In genomic region chr18:63040788-63041410, GRCh38 we compare ENCODE assay signal across 9 cellular contexts.
DNase-seq lines count a peak whose midpoint lies in the region; ATAC-seq, FAIRE-seq and TF ChIP-seq lines count a peak whose summit lies in the region.
"Had no signal": no experiment of that assay in that cellular context is flagged by ENCODE, and none has a peak within 500 bp of the region (broad histone marks: within the 10 kb centered on the region; RNA-seq: fewer than 3 reads in every experiment).

No MANE protein-coding gene starts in this region.

- H3K23ac ChIP-seq in mesendoderm (ENCODE audit: low read length): no peak overlapping the region

- no peak overlapping the region for H4K8ac ChIP-seq in mesendoderm (ENCODE audit: low read depth, low read length)

- peaks cover 19% of the 10 kb centered on the region for H3K4me1 Mint-ChIP-seq in activated T-helper 17 cell treated with anti-CD3 and anti-CD28 coated beads, Interleukin-2, amount 50 U/mL, for 72 hours
- H3K4me1 Mint-ChIP-seq in endodermal cell: no peaks in the 10 kb centered on the region

- H3K27me3 Mint-ChIP-seq in activated T-helper 17 cell treated with anti-CD3 and anti-CD28 coated beads, Interleukin-2, amount 50 U/mL, for 72 hours: peaks cover 8% of the 10 kb centered on the region
- peaks cover 2% of the 10 kb centered on the region for H3K27me3 Mint-ChIP-seq in endodermal cell (ENCODE audit: insufficient read depth)

- H3K4ac ChIP-seq in mesendoderm (ENCODE audit: low read depth, low read length): no peak overlapping the region

- H3K79me2 ChIP-seq in mesendoderm (ENCODE audit: control insufficient read depth, insufficient read depth, low read length): no peaks in the 10 kb centered on the region

- H3K18ac ChIP-seq in mesendoderm (ENCODE audit: low read length): no peak overlapping the region

- DNase-seq in GM10248 (ENCODE audit: extremely low spot score): peak; percentile 59
- peak; percentile 15 for DNase-seq in GM19239 (ENCODE audit: insufficient read length, low spot score)
- no peak for DNase-seq in endodermal cell
- DNase-seq in mesendoderm: no peak
- no peak for DNase-seq in sigmoid colon
- DNase-seq in NCI-H128 (lab: John Stamatoyannopoulos, UW; ENCODE audit: unreplicated experiment): no peak
- DNase-seq: nucleus accumbens had no signal

- H4K5ac ChIP-seq in mesendoderm (ENCODE audit: low read length): no peak overlapping the region

- no peak overlapping the region for H3K4me3 ChIP-seq in endodermal cell (ENCODE audit: low read length)
- no peak overlapping the region for H3K4me3 ChIP-seq in mesendoderm (ENCODE audit: low read length)
- H3K4me3 ChIP-seq in sigmoid colon: no peak overlapping the region

- no peaks in the 10 kb centered on the region for H3K9me3 ChIP-seq in endodermal cell (ENCODE audit: control insufficient read depth, low read length)
- peaks cover 0 to 4% (median 0%) of the 10 kb centered on the region in 4 donors for H3K9me3 ChIP-seq in sigmoid colon

- peaks cover 6% of the 10 kb centered on the region for H3K9me3 Mint-ChIP-seq in activated T-helper 17 cell treated with anti-CD3 and anti-CD28 coated beads, Interleukin-2, amount 50 U/mL, for 72 hours
- H3K9me3 Mint-ChIP-seq in endodermal cell: no peaks in the 10 kb centered on the region

- H3K4me3 Mint-ChIP-seq in activated T-helper 17 cell treated with anti-CD3 and anti-CD28 coated beads, Interleukin-2, amount 50 U/mL, for 72 hours: peak overlapping the region; percentile 39
- no peak overlapping the region for H3K4me3 Mint-ChIP-seq in endodermal cell

- TF ChIP-seq POLR2A in sigmoid colon (IDR thresholded peaks at IDR 0.05): no peak

- no peak overlapping the region for H3K27ac Mint-ChIP-seq in activated T-helper 17 cell treated with anti-CD3 and anti-CD28 coated beads, Interleukin-2, amount 50 U/mL, for 72 hours
- no peak overlapping the region for H3K27ac Mint-ChIP-seq in endodermal cell

- 87% methylated on average over 3 of the region's 4 CpGs; no CpG with 5 or more reads in 1 of the 2 experiments for WGBS in endodermal cell (ENCODE audit: insufficient coverage in 1 of 2, insufficient read length in 1 of 2), 2 experiments
- no CpG with 5 or more reads among the region's 4 CpGs for WGBS in mesendoderm (ENCODE audit: extremely low coverage, insufficient coverage, low lambda C conversion rate)
- 56 to 60% methylated on average over 4 of the region's 4 CpGs for WGBS in sigmoid colon, 2 donors

- no peaks in the 10 kb centered on the region for H3K27me3 ChIP-seq in endodermal cell (ENCODE audit: control insufficient read depth, insufficient read depth, low read length, poor library complexity, severe bottlenecking)
- no peaks in the 10 kb centered on the region for H3K27me3 ChIP-seq in mesendoderm (ENCODE audit: insufficient read depth, low read length, poor library complexity)
- no peaks in the 10 kb centered on the region for H3K27me3 ChIP-seq in sigmoid colon

- no peak overlapping the region for H3K4me2 ChIP-seq in mesendoderm (ENCODE audit: low read length)

- no peak overlapping the region for H2BK120ac ChIP-seq in mesendoderm (ENCODE audit: low read depth, low read length)

- H3K79me1 ChIP-seq in mesendoderm (ENCODE audit: low read length): no peaks in the 10 kb centered on the region

- H2BK15ac ChIP-seq in mesendoderm (replicated peaks; ENCODE audit: low read depth): no peak overlapping the region

- no peak overlapping the region for H3K27ac ChIP-seq in endodermal cell (ENCODE audit: low read depth, low read length)
- H3K27ac ChIP-seq in mesendoderm (ENCODE audit: low read depth, low read length): no peak overlapping the region
- no peak overlapping the region for H3K27ac ChIP-seq in sigmoid colon

- no peaks in the 10 kb centered on the region for H3K4me1 ChIP-seq in endodermal cell (ENCODE audit: control insufficient read depth, insufficient read depth, low read length)
- no peaks in the 10 kb centered on the region for H3K4me1 ChIP-seq in mesendoderm (ENCODE audit: control insufficient read depth, low read depth, low read length)
- peaks cover 0 to 7% (median 0%) of the 10 kb centered on the region in 4 donors for H3K4me1 ChIP-seq in sigmoid colon

- no peak for TF ChIP-seq EP300 in sigmoid colon (IDR thresholded peaks at IDR 0.05)

- peak; percentile 59 for ATAC-seq in HG02970 (IDR thresholded peaks at IDR 0.05; ENCODE audit: low FRiP score, unreplicated experiment)
- peak; percentile 84 for ATAC-seq in activated T-helper 17 cell treated with anti-CD3 and anti-CD28 coated beads, Interleukin-2, amount 50 U/mL, for 72 hours (replicated peaks)

- H3K9ac ChIP-seq in endodermal cell (ENCODE audit: extremely low read depth, low read length, poor library complexity, severe bottlenecking) (no peak overlapping the region), mesendoderm (ENCODE audit: low read length) (no peak overlapping the region)

- no peaks in the 10 kb centered on the region for H3K36me3 ChIP-seq in endodermal cell (ENCODE audit: control insufficient read depth, insufficient read depth, low read length)
- no peaks in the 10 kb centered on the region for H3K36me3 ChIP-seq in mesendoderm (ENCODE audit: control insufficient read depth, insufficient read depth, low read length)
- H3K36me3 ChIP-seq in sigmoid colon: no peaks in the 10 kb centered on the region

- intact Hi-C loops in sigmoid colon (cut with DNase I): no loop called here

- CTCF ChIA-PET in GM10248 (lab: Yijun Ruan, JAX): interaction anchor here (1.1 to 2.6 kb wide), 3 partner anchors 23 to 26 kb away, joined by 3 to 13 read pairs (median 4); no protein-coding TSS in a partner anchor

- no peaks in the 10 kb centered on the region for H3K36me3 Mint-ChIP-seq in activated T-helper 17 cell treated with anti-CD3 and anti-CD28 coated beads, Interleukin-2, amount 50 U/mL, for 72 hours (ENCODE audit: low read depth)
- no peaks in the 10 kb centered on the region for H3K36me3 Mint-ChIP-seq in endodermal cell (ENCODE audit: low read depth)

- H2AK5ac ChIP-seq in mesendoderm (ENCODE audit: low read length): no peak overlapping the region

- no peak overlapping the region for H2BK5ac ChIP-seq in mesendoderm (ENCODE audit: low read length)

- peak; percentile 90 for FAIRE-seq in GM19239 (lab: Jason Lieb, UNC)

- no peak overlapping the region for H3K56ac ChIP-seq in mesendoderm (ENCODE audit: low read length)

- POLR2A ChIA-PET in GM10248 (lab: Yijun Ruan, JAX): no interaction called here

- no peak for TF ChIP-seq CTCF in GM10248 (IDR thresholded peaks at IDR 0.05; ENCODE audit: control extremely low read depth, extremely low read depth, low read depth, missing control alignments)
- TF ChIP-seq CTCF in endodermal cell (conservative IDR thresholded peaks at IDR 0.05): no peak
- no peak for TF ChIP-seq CTCF in sigmoid colon (IDR thresholded peaks at IDR 0.05)

Comparison
In these comparisons a context has a peak if more than half of its experiments do, and no peak if none do; other contexts are left out.
1. DNase-seq: peak in GM10248 (single experiment) and GM19239 (single experiment); none in endodermal cell (single experiment), mesendoderm (single experiment), sigmoid colon (single experiment) and NCI-H128 (single experiment).